ENCODE assay signal across 1 cellular context in the genomic region with DNA sequence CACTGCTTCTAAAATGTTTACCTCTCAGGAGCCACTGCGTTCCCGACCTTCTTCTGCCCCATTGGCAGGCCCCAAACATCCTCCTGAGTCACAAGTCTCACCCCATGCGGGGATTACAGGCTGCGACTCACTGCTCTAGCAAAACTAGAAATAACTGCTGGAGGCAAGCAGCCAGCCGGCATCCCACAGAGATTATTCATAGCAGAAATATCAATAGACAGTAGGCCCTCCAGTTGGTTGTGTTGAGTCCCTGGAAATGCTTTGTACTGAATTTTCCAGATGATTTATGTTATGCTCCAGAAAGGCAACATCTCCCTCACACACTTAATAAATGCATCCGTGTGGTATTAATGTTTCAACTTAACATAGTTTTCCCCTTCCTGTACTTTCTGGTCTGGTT.
TF ChIP-seq lines count a peak whose summit lies in the region.

No MANE protein-coding gene starts in this region.

TF ChIP-seq in SK-N-SH, 30 proteins besides CTCF, POLR2A, EP300 and RAD21 (continued from another document):
- TF ChIP-seq, protein P1, sequence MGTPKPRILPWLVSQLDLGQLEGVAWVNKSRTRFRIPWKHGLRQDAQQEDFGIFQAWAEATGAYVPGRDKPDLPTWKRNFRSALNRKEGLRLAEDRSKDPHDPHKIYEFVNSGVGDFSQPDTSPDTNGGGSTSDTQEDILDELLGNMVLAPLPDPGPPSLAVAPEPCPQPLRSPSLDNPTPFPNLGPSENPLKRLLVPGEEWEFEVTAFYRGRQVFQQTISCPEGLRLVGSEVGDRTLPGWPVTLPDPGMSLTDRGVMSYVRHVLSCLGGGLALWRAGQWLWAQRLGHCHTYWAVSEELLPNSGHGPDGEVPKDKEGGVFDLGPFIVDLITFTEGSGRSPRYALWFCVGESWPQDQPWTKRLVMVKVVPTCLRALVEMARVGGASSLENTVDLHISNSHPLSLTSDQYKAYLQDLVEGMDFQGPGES (IDR thresholded peaks at IDR 0.05; ENCODE audit: low read depth, low read length): no peak
- TF ChIP-seq RFX5 (IDR thresholded peaks at IDR 0.05; ENCODE audit: low read length): no peak
